30 cellular contexts compared by ENCODE assay signal in genomic region chr17:39276113-39276512, GRCh38. TPM values are rescaled to one million over a fixed set of nuclear protein-coding genes. Genes with fewer than 3 reads are reported as not detected.
"Had no signal": no experiment of that assay in that cellular context is flagged by ENCODE, and none has a peak within 500 bp of the region (broad histone marks: within the 10 kb centered on the region; RNA-seq: fewer than 3 reads in every experiment).

No MANE protein-coding gene starts in this region.

- H3K36me3 ChIP-seq: neural progenitor cell, ovary, uterus had no signal

- H3K4me1 ChIP-seq: neural progenitor cell, parathyroid adenoma, right atrium auricular region, thyroid gland, uterus had no signal

- H3K9me3 ChIP-seq: ovary, right atrium auricular region, spleen, stomach, thoracic aorta, thyroid gland, transverse colon, upper lobe of right lung, uterus had no signal

- ATAC-seq: naive thymus-derived CD4-positive, alpha-beta T cell; natural killer cell; sciatic nerve; stimulated activated memory B cell treated with anti-CD40 and anti-IgM and Interleukin-4, amounts not matched to agents 10 μg/mL and 1 μg/mL and 100 μg/mL, for 72 hours; upper lobe of right lung had no signal

- H3K4me2 ChIP-seq: neural progenitor cell, smooth muscle cell had no signal

- H3K27ac ChIP-seq: neural progenitor cell, ovary, parathyroid adenoma, right atrium auricular region, skin epidermis, spleen, stomach, thoracic aorta, thyroid gland, transverse colon, upper lobe of right lung, uterus had no signal

- H3K4me3 ChIP-seq: neural progenitor cell, ovary, right atrium auricular region, skin epidermis, smooth muscle cell, spleen, stomach, thoracic aorta, thyroid gland, transverse colon, upper lobe of right lung, uterus had no signal

- H2AFZ ChIP-seq: neural progenitor cell, parathyroid adenoma had no signal

- H3K9ac ChIP-seq: neural progenitor cell, parathyroid adenoma had no signal

- H3K79me2 ChIP-seq: parathyroid adenoma had no signal

- H3K27me3 ChIP-seq: neural progenitor cell, ovary, right atrium auricular region, spleen, stomach, thyroid gland, transverse colon, upper lobe of right lung, uterus had no signal

- DNase-seq: naive thymus-derived CD4-positive, alpha-beta T cell; natural killer cell; occipital lobe; ovary; posterior cingulate gyrus; retina; spleen; stimulated activated CD4-positive, alpha-beta T cell treated with anti-CD3 and anti-CD28 coated beads, Interleukin-12 subunit alpha, Interleukin-12 subunit beta, amount 100 ng/mL, for 4 hours; stimulated activated CD4-positive, alpha-beta T cell treated with anti-CD3 and anti-CD28 coated beads, Interleukin-1b, Interleukin-23, amount 100 ng/mL, for 48 hours; stimulated activated CD4-positive, alpha-beta T cell treated with anti-CD3 and anti-CD28 coated beads, Interleukin-4, amount 100 ng/mL, for 1 hour; stimulated activated CD4-positive, alpha-beta T cell treated with anti-CD3 and anti-CD28 coated beads, Interleukin-4, amount 100 ng/mL, for 4 hours; stimulated activated CD8-positive, alpha-beta memory T cell treated with anti-CD3 and anti-CD28 coated beads, Interleukin-4, amount 100 ng/mL, for 48 hours; stimulated activated naive CD4-positive, alpha-beta T cell; stomach; thyroid gland; transverse colon; upper lobe of right lung; uterus had no signal

RNA-seq across cellular contexts. Expression of gene STAC2, which starts 50.4 kb away (rescaled TPM):
- total RNA-seq: naive thymus-derived CD4-positive, alpha-beta T cell; natural killer cell; osteoblast; progenitor cell of endocrine pancreas; pulmonary artery endothelial cell; thyroid gland; transverse colon had no signal
- polyA plus RNA-seq: naive thymus-derived CD4-positive, alpha-beta T cell; neural cell had no signal
